In genomic region chr17:80068301-80069160, GRCh38 we compare ENCODE assay signal across 10 cellular contexts. TPM values are rescaled to one million over a fixed set of nuclear protein-coding genes. Genes with fewer than 3 reads are reported as not detected.
DNase-seq lines count a peak whose midpoint lies in the region; ATAC-seq and TF ChIP-seq lines count a peak whose summit lies in the region.
"Had no signal": no experiment of that assay in that cellular context is flagged by ENCODE, and none has a peak within 500 bp of the region (broad histone marks: within the 10 kb centered on the region; RNA-seq: fewer than 3 reads in every experiment).

No MANE protein-coding gene starts in this region.

- intact Hi-C loops in adrenal gland (cut with DNase I): no loop called here
- intact Hi-C loops in left ventricle myocardium inferior (cut with micrococcal nuclease): no loop called here
- intact Hi-C loops in psoas muscle (cut with DNase I): no loop called here

- TF ChIP-seq CTCF in adrenal gland (IDR thresholded peaks at IDR 0.05) (no peak), left ventricle myocardium inferior (IDR thresholded peaks at IDR 0.05; ENCODE audit: borderline replicate concordance) (no peak), psoas muscle (IDR thresholded peaks at IDR 0.05) (no peak)

- 36 to 44% (median 38%) methylated on average over 15 to 21 of the region's 21 CpGs for WGBS in adrenal gland, 4 donors
- WGBS in psoas muscle, 3 donors: 47 to 59% (median 48%) methylated on average over 21 of the region's 21 CpGs

- H3K27me3 ChIP-seq in adrenal gland (no peaks in the 10 kb centered on the region), left ventricle myocardium inferior (ENCODE audit: low read depth) (no peaks in the 10 kb centered on the region), psoas muscle (ENCODE audit: insufficient read depth in 3 of 3, low read length in 2 of 3) (no peaks in the 10 kb centered on the region)

- H3K36me3 ChIP-seq in adrenal gland (replicated peaks in 1 of 2) (no peaks in the 10 kb centered on the region), left ventricle myocardium inferior (no peaks in the 10 kb centered on the region), psoas muscle (ENCODE audit: insufficient read depth in 1 of 2, low read depth in 1 of 2) (no peaks in the 10 kb centered on the region)

- ATAC-seq in psoas muscle (peak in 2 of 4 donors; percentile 12 to 23), GM21447 (IDR thresholded peaks at IDR 0.05; ENCODE audit: unreplicated experiment) (no peak)
- no peak for ATAC-seq in activated CD4-positive, CD25-positive, alpha-beta regulatory T cell treated with anti-CD3 and anti-CD28 coated beads, Interleukin-2, amount 50 U/mL, for 24 hours

- H3K9me3 ChIP-seq in adrenal gland (replicated peaks in 1 of 3) (no peaks in the 10 kb centered on the region), left ventricle myocardium inferior (replicated peaks) (no peaks in the 10 kb centered on the region), psoas muscle (no peaks in the 10 kb centered on the region)

- TF ChIP-seq POLR2A in adrenal gland (IDR thresholded peaks at IDR 0.05): no peak

- peak; percentile 20 for DNase-seq in Daoy (ENCODE audit: low read depth)
- DNase-seq in adrenal gland: peak; percentile 52 to 86 (median 81)
- no peak for DNase-seq in left ventricle myocardium inferior
- peak; percentile 57 to 58 for DNase-seq in psoas muscle
- DNase-seq in mesenteric fat pad (ENCODE audit: low spot score): no peak
- DNase-seq in stimulated activated CD4-positive, alpha-beta T cell treated with anti-CD3 and anti-CD28 coated beads, Interleukin-15, amount 100 ng/mL, for 24 hours: no peak
- DNase-seq: effector CD4-positive, alpha-beta T cell had no signal

- H3K27ac ChIP-seq in adrenal gland (peak overlapping the region; percentile 43 to 95 (median 81)), left ventricle myocardium inferior (replicated peaks) (peak overlapping the region; percentile 89), psoas muscle (no peak overlapping the region)
- H3K27ac ChIP-seq: RWPE1 had no signal

- H3K4me3 ChIP-seq in adrenal gland (peak overlapping the region in 1 of 4 donors; percentile 28), left ventricle myocardium inferior (no peak overlapping the region), psoas muscle (no peak overlapping the region)

- H3K4me1 ChIP-seq in adrenal gland (replicated peaks in 1 of 2) (peaks cover 30 to 48% of the 10 kb centered on the region in 2 donors), left ventricle myocardium inferior (peaks cover 39% of the 10 kb centered on the region), psoas muscle (peaks cover 15% of the 10 kb centered on the region)

RNA-seq across cellular contexts. Expression of gene CCDC40, which starts 32.1 kb away (rescaled TPM):
- total RNA-seq in Daoy (2014; rRNA removed; shearing (Covaris generic)): 1.3 and 1.7 TPM in 2 replicates
- total RNA-seq in adrenal gland (10 to 100 TPM in 3 of 8 donors, 1 to 10 TPM in 5; 3.0 to 15.7 (median 7.6) TPM), left ventricle myocardium inferior (7.7 TPM), psoas muscle (1 to 10 TPM in 3 of 4 donors, under 1 TPM in 1; 0.71 to 1.9 (median 1.7) TPM), mesenteric fat pad (7.9 TPM)
- polyA plus RNA-seq in adrenal gland (10 to 100 TPM in 1 of 3 donors, 1 to 10 TPM in 2; 2.1 to 11.6 (median 3.7) TPM), psoas muscle (1 to 10 TPM in 2 of 3 donors, under 1 TPM in 1; 0.51 to 1.4 (median 1.2) TPM)

RNA-seq across cellular contexts. Expression of gene GAA, which starts 32.9 kb away (rescaled TPM):
- 1.5 and 3.1 TPM in 2 replicates for total RNA-seq in Daoy (2014; rRNA removed; shearing (Covaris generic))
- total RNA-seq in adrenal gland: 100 to 1,000 TPM in 5 of 8 donors, 10 to 100 TPM in 3; 68.6 to 170 (median 126) TPM
- 10 to 100 TPM in 2 of 3 donors, 1 to 10 TPM in 1; 5.6 to 96.5 (median 52.3) TPM for polyA plus RNA-seq in adrenal gland
- total RNA-seq in left ventricle myocardium inferior: 44.4 TPM
- 10 to 100 TPM; 27.3 to 42.4 (median 34.3) TPM for total RNA-seq in psoas muscle
- polyA plus RNA-seq in psoas muscle: 10 to 100 TPM; 19.6 to 24.3 (median 22.8) TPM
- total RNA-seq in mesenteric fat pad: 61.4 TPM

RNA-seq across cellular contexts. Expression of gene TBC1D16, which starts 32.9 kb away (rescaled TPM):
- 20.3 and 26.5 TPM in 2 replicates for total RNA-seq in Daoy (2014; rRNA removed; shearing (Covaris generic))
- 10 to 100 TPM; 22.5 to 62.5 (median 40.7) TPM for total RNA-seq in adrenal gland
- 10 to 100 TPM in 1 of 3 donors, 1 to 10 TPM in 2; 4.2 to 12.9 (median 6.0) TPM for polyA plus RNA-seq in adrenal gland
- total RNA-seq in left ventricle myocardium inferior: 15.9 TPM
- total RNA-seq in psoas muscle: 10 to 100 TPM in 2 of 4 donors, 1 to 10 TPM in 2; 6.5 to 11.4 (median 8.7) TPM
- 1 to 10 TPM; 1.7 to 6.4 (median 3.2) TPM for polyA plus RNA-seq in psoas muscle
- total RNA-seq in mesenteric fat pad: 111 TPM

Comparison
In these comparisons a context has a peak if more than half of its experiments do, and no peak if none do; other contexts are left out.
1. DNase-seq: peak in Daoy (single experiment), adrenal gland (7 of 7) and psoas muscle (2 of 2); none in left ventricle myocardium inferior (single experiment), mesenteric fat pad (single experiment) and stimulated activated CD4-positive, alpha-beta T cell treated with anti-CD3 and anti-CD28 coated beads, Interleukin-15, amount 100 ng/mL, for 24 hours (single experiment).